15 cellular contexts compared by ENCODE assay signal in genomic region chr16:57036945-57037344, GRCh38. TPM values are rescaled to one million over a fixed set of nuclear protein-coding genes. Genes with fewer than 3 reads are reported as not detected.
DNase-seq lines count a peak whose midpoint lies in the region; ATAC-seq and TF ChIP-seq lines count a peak whose summit lies in the region.
"Had no signal": no experiment of that assay in that cellular context is flagged by ENCODE, and none has a peak within 500 bp of the region (broad histone marks: within the 10 kb centered on the region; RNA-seq: fewer than 3 reads in every experiment).

No MANE protein-coding gene starts in this region.

- no peaks in the 10 kb centered on the region for H3K9me3 Mint-ChIP-seq in CD8-positive, alpha-beta memory T cell
- H3K9me3 Mint-ChIP-seq in activated CD4-positive, alpha-beta memory T cell treated with anti-CD3 and anti-CD28 coated beads, Interleukin-2, amount 10 ng/mL, durations not matched to agents 7 days and 5 days: no peaks in the 10 kb centered on the region
- H3K9me3 Mint-ChIP-seq in memory B cell: peaks cover 4% of the 10 kb centered on the region

- no peak for TF ChIP-seq POLR2A in GM18505 (IDR thresholded peaks at IDR 0.05; ENCODE audit: borderline replicate concordance, extremely low read depth, insufficient read depth, insufficient read length)

- DNase-seq in AG04450 (ENCODE audit: low read depth, low spot score) (no peak), memory B cell (ENCODE audit: low spot score in 2 of 2) (no peak), NCI-H524 treated with DMSO at 0.1 percent for 48 hours (lab: John Stamatoyannopoulos, UW) (no peak), SIG-M5 treated with dmso at 0.1 percent for 504 hours (lab: John Stamatoyannopoulos, UW; ENCODE audit: unreplicated experiment) (no peak)
- DNase-seq in CD8-positive, alpha-beta memory T cell: peak in 1 of 5 donors; percentile 40
- no peak for DNase-seq in activated CD4-positive, alpha-beta memory T cell treated with anti-CD3 and anti-CD28 coated beads, Interleukin-2, amount 10 ng/mL, durations not matched to agents 7 days and 5 days
- DNase-seq in central memory CD4-positive, alpha-beta T cell: no peak
- DNase-seq: DMS153; foreskin fibroblast; KBM-7; NCI-H1436; NCI-H226; stimulated activated CD4-positive, alpha-beta T cell treated with anti-CD3 and anti-CD28 coated beads, Interleukin-15, amount 100 ng/mL, for 24 hours had no signal

- peak overlapping the region; percentile 81 to 98 (median 91) for H3K27ac Mint-ChIP-seq in CD8-positive, alpha-beta memory T cell
- peak overlapping the region; percentile 94 for H3K27ac Mint-ChIP-seq in activated CD4-positive, alpha-beta memory T cell treated with anti-CD3 and anti-CD28 coated beads, Interleukin-2, amount 10 ng/mL, durations not matched to agents 7 days and 5 days
- peak overlapping the region; percentile 96 for H3K27ac Mint-ChIP-seq in memory B cell

- peaks cover 0 to 1% of the 10 kb centered on the region in 2 donors for H3K27me3 Mint-ChIP-seq in CD8-positive, alpha-beta memory T cell
- no peaks in the 10 kb centered on the region for H3K27me3 Mint-ChIP-seq in activated CD4-positive, alpha-beta memory T cell treated with anti-CD3 and anti-CD28 coated beads, Interleukin-2, amount 10 ng/mL, durations not matched to agents 7 days and 5 days
- no peaks in the 10 kb centered on the region for H3K27me3 Mint-ChIP-seq in memory B cell

- H3K4me1 ChIP-seq in CD8-positive, alpha-beta memory T cell (ENCODE audit: insufficient read depth, low read length): peaks cover 94% of the 10 kb centered on the region
- H3K4me1 ChIP-seq: SJSA1 had no signal

- TF ChIP-seq CTCF in AG04450 (IDR thresholded peaks at IDR 0.05; ENCODE audit: low read depth, low read length): no peak

- peaks cover 26 to 84% (median 32%) of the 10 kb centered on the region in 3 donors for H3K36me3 Mint-ChIP-seq in CD8-positive, alpha-beta memory T cell
- H3K36me3 Mint-ChIP-seq in activated CD4-positive, alpha-beta memory T cell treated with anti-CD3 and anti-CD28 coated beads, Interleukin-2, amount 10 ng/mL, durations not matched to agents 7 days and 5 days (ENCODE audit: low read depth): peaks cover 83% of the 10 kb centered on the region
- peaks cover 45% of the 10 kb centered on the region for H3K36me3 Mint-ChIP-seq in memory B cell

- no peak overlapping the region for H3K4me3 ChIP-seq in AG04450 (ENCODE audit: low read depth, low read length)
- no peak overlapping the region for H3K4me3 ChIP-seq in CD8-positive, alpha-beta memory T cell (ENCODE audit: low read length)
- H3K4me3 ChIP-seq: SJSA1 had no signal

- H3K27ac ChIP-seq in AG04450 (ENCODE audit: low read depth, low read length): peak overlapping the region; percentile 39
- H3K27ac ChIP-seq in CD8-positive, alpha-beta memory T cell (ENCODE audit: low read depth, low read length): no peak overlapping the region
- H3K27ac ChIP-seq: SJSA1 had no signal

- no peaks in the 10 kb centered on the region for H3K27me3 ChIP-seq in AG04450 (ENCODE audit: control insufficient read depth, insufficient read depth, low read length)
- no peaks in the 10 kb centered on the region for H3K27me3 ChIP-seq in CD8-positive, alpha-beta memory T cell (ENCODE audit: insufficient read depth, low read length, poor library complexity, severe bottlenecking)
- H3K27me3 ChIP-seq: SJSA1 had no signal

- H3K4me3 Mint-ChIP-seq in CD8-positive, alpha-beta memory T cell: peak overlapping the region in 2 of 7 donors; percentile 23 to 80
- H3K4me3 Mint-ChIP-seq in activated CD4-positive, alpha-beta memory T cell treated with anti-CD3 and anti-CD28 coated beads, Interleukin-2, amount 10 ng/mL, durations not matched to agents 7 days and 5 days: no peak overlapping the region
- no peak overlapping the region for H3K4me3 Mint-ChIP-seq in memory B cell

- POLR2A ChIA-PET in AG04450 (lab: Yijun Ruan, JAX): no interaction called here
- POLR2A ChIA-PET in CD8-positive, alpha-beta memory T cell (lab: Charles Lee): interaction anchor here (0.7 to 1.2 kb wide), 2 partner anchors 14 to 48 kb away, joined by 3 to 4 read pairs; partner anchors contain the start of gene NLRC5
- POLR2A ChIA-PET in activated CD4-positive, alpha-beta memory T cell treated with anti-CD3 and anti-CD28 coated beads, Interleukin-2, amount 10 ng/mL, durations not matched to agents 7 days and 5 days (lab: Charles Lee): interaction anchor here (0.7 to 4.5 kb wide), 3 partner anchors 9 to 33 kb away, joined by 3 to 40 read pairs (median 3); no protein-coding TSS in a partner anchor

- peaks cover 57% of the 10 kb centered on the region for H3K36me3 ChIP-seq in CD8-positive, alpha-beta memory T cell (ENCODE audit: insufficient read depth, low read length)

- H3K9me3 ChIP-seq in AG04450 (ENCODE audit: control insufficient read depth, insufficient read depth, low read length): peaks cover 11% of the 10 kb centered on the region
- no peaks in the 10 kb centered on the region for H3K9me3 ChIP-seq in CD8-positive, alpha-beta memory T cell (ENCODE audit: low read length)
- H3K9me3 ChIP-seq: SJSA1 had no signal

- H3K4me1 Mint-ChIP-seq in CD8-positive, alpha-beta memory T cell: peaks cover 82 to 96% (median 94%) of the 10 kb centered on the region in 3 donors
- H3K4me1 Mint-ChIP-seq in activated CD4-positive, alpha-beta memory T cell treated with anti-CD3 and anti-CD28 coated beads, Interleukin-2, amount 10 ng/mL, durations not matched to agents 7 days and 5 days: peaks cover 66% of the 10 kb centered on the region
- H3K4me1 Mint-ChIP-seq in memory B cell: peaks cover 51% of the 10 kb centered on the region

- CTCF ChIA-PET in AG04450 (lab: Charles Lee): no interaction called here
- CTCF ChIA-PET in CD8-positive, alpha-beta memory T cell (lab: Charles Lee): interaction anchor here (0.8 to 7.8 kb wide), 6 partner anchors 9 to 71 kb away, joined by 3 to 91 read pairs (median 6); no protein-coding TSS in a partner anchor
- CTCF ChIA-PET in activated CD4-positive, alpha-beta memory T cell treated with anti-CD3 and anti-CD28 coated beads, Interleukin-2, amount 10 ng/mL, durations not matched to agents 7 days and 5 days (lab: Charles Lee): no interaction called here

- ATAC-seq in memory B cell (ENCODE audit: low read depth): no peak
- no peak for ATAC-seq in GM18505 (IDR thresholded peaks at IDR 0.05; ENCODE audit: unreplicated experiment)

RNA-seq across cellular contexts. Expression of gene NLRC5, which starts 47.6 kb away (rescaled TPM):
- polyA plus RNA-seq in AG04450 (2011; rRNA removed): 9.2 and 13.1 TPM in 2 replicates
- polyA minus RNA-seq in AG04450 (2011; rRNA and poly(A)+ RNA removed): 37.2 and 38.1 TPM in 2 replicates
- 100 to 1,000 TPM; 173 to 178 TPM for total RNA-seq in CD8-positive, alpha-beta memory T cell
- 165 TPM for polyA plus RNA-seq in CD8-positive, alpha-beta memory T cell
- total RNA-seq in activated CD4-positive, alpha-beta memory T cell treated with anti-CD3 and anti-CD28 coated beads, Interleukin-2, amount 10 ng/mL, durations not matched to agents 7 days and 5 days: 100 to 1,000 TPM; 259 to 263 TPM

RNA-seq across cellular contexts. Expression of gene CPNE2, which starts 55.4 kb away (rescaled TPM):
- polyA plus RNA-seq in AG04450 (2011; rRNA removed): 26.2 and 34.5 TPM in 2 replicates
- 25.0 and 28.7 TPM in 2 replicates for polyA minus RNA-seq in AG04450 (2011; rRNA and poly(A)+ RNA removed)
- 1 to 10 TPM; 9.4 TPM for total RNA-seq in CD8-positive, alpha-beta memory T cell
- 90.4 TPM for polyA plus RNA-seq in CD8-positive, alpha-beta memory T cell
- 1 to 10 TPM; 4.6 to 4.8 TPM for total RNA-seq in activated CD4-positive, alpha-beta memory T cell treated with anti-CD3 and anti-CD28 coated beads, Interleukin-2, amount 10 ng/mL, durations not matched to agents 7 days and 5 days
